12 cellular contexts compared by ENCODE assay signal in genomic region chr18:2848879-2849254, GRCh38. TPM values are rescaled to one million over a fixed set of nuclear protein-coding genes. Genes with fewer than 3 reads are reported as not detected.
DNase-seq lines count a peak whose midpoint lies in the region; ATAC-seq and TF ChIP-seq lines count a peak whose summit lies in the region.
"Had no signal": no experiment of that assay in that cellular context is flagged by ENCODE, and none has a peak within 500 bp of the region (broad histone marks: within the 10 kb centered on the region; RNA-seq: fewer than 3 reads in every experiment).

No MANE protein-coding gene starts in this region.

- no peak overlapping the region for H3K27ac Mint-ChIP-seq in activated T-cell treated with anti-CD3 and anti-CD28 coated beads, Interleukin-2, amount 50 U/mL, for 72 hours
- H3K27ac Mint-ChIP-seq in activated B cell treated with CpG ODN at 0.5 μM for 24 hours = no peak overlapping the region

- peaks cover 28% of the 10 kb centered on the region for H3K27me3 Mint-ChIP-seq in activated T-cell treated with anti-CD3 and anti-CD28 coated beads, Interleukin-2, amount 50 U/mL, for 72 hours (ENCODE audit: low read depth)
- peaks cover 53% of the 10 kb centered on the region for H3K27me3 Mint-ChIP-seq in activated T-cell treated with anti-CD3 and anti-CD28 coated beads, Interleukin-2, amount 50 U/mL, for 4 hours (ENCODE audit: low read depth)
- peaks cover 8% of the 10 kb centered on the region for H3K27me3 Mint-ChIP-seq in activated B cell treated with CpG ODN at 0.5 μM for 24 hours

- DNase-seq in activated T-cell treated with anti-CD3 and anti-CD28 coated beads, Interleukin-2, amount 50 U/mL, for 72 hours = no peak
- no peak for DNase-seq in activated T-cell treated with anti-CD3 and anti-CD28 coated beads, Interleukin-2, amount 50 U/mL, for 4 hours
- no peak for DNase-seq in activated B cell treated with CpG ODN at 0.5 μM for 24 hours
- DNase-seq in suprapubic skin (ENCODE audit: low spot score in 2 of 2) = no peak
- DNase-seq in NCI-H1048 (lab: John Stamatoyannopoulos, UW) = no peak
- no peak for DNase-seq in COLO829 (ENCODE audit: low spot score)
- no peak for DNase-seq in right atrium auricular region (ENCODE audit: low spot score)
- DNase-seq: activated CD4-positive, CD25-positive, alpha-beta regulatory T cell; glutamatergic neuron; kidney glomerular epithelial cell; NCI-H446 had no signal

- peak overlapping the region; percentile 80 to 89 for H3K4me3 Mint-ChIP-seq in activated T-cell treated with anti-CD3 and anti-CD28 coated beads, Interleukin-2, amount 50 U/mL, for 72 hours
- no peak overlapping the region for H3K4me3 Mint-ChIP-seq in activated T-cell treated with anti-CD3 and anti-CD28 coated beads, Interleukin-2, amount 50 U/mL, for 4 hours
- peak overlapping the region; percentile 96 for H3K4me3 Mint-ChIP-seq in activated B cell treated with CpG ODN at 0.5 μM for 24 hours

- no peak for TF ChIP-seq EP300 in suprapubic skin (IDR thresholded peaks at IDR 0.05)

- H3K4me1 ChIP-seq in iPS-15b (ENCODE audit: control insufficient read depth, insufficient read depth, low read length) (peaks cover 6% of the 10 kb centered on the region), suprapubic skin (peaks cover 34% of the 10 kb centered on the region), right atrium auricular region (peaks cover 0 to 32% of the 10 kb centered on the region in 2 donors)

- WGBS in suprapubic skin = 27% methylated on average over 7 of the region's 7 CpGs

- no peak for TF ChIP-seq CTCF in activated B cell treated with CpG ODN at 0.5 μM for 24 hours (IDR thresholded peaks at IDR 0.05)
- TF ChIP-seq CTCF in suprapubic skin (IDR thresholded peaks at IDR 0.05) = no peak
- TF ChIP-seq CTCF in right atrium auricular region (IDR thresholded peaks at IDR 0.05) = no peak

- no peaks in the 10 kb centered on the region for H3K9me3 ChIP-seq in iPS-15b (ENCODE audit: control insufficient read depth, insufficient read depth, low read length)
- no peaks in the 10 kb centered on the region for H3K9me3 ChIP-seq in suprapubic skin
- no peaks in the 10 kb centered on the region for H3K9me3 ChIP-seq in right atrium auricular region

- no peak for ATAC-seq in activated T-cell treated with anti-CD3 and anti-CD28 coated beads, Interleukin-2, amount 50 U/mL, for 72 hours (replicated peaks in 1 of 2)
- ATAC-seq in activated T-cell treated with anti-CD3 and anti-CD28 coated beads, Interleukin-2, amount 50 U/mL, for 4 hours = no peak
- ATAC-seq in activated B cell treated with CpG ODN at 0.5 μM for 24 hours (ENCODE audit: low read depth) = no peak

- H3K4me3 ChIP-seq in iPS-15b (ENCODE audit: low read depth, low read length) (peak overlapping the region; percentile 16), suprapubic skin (peak overlapping the region; percentile 64), right atrium auricular region (no peak overlapping the region)

- peaks cover 48% of the 10 kb centered on the region for H3K4me1 Mint-ChIP-seq in activated T-cell treated with anti-CD3 and anti-CD28 coated beads, Interleukin-2, amount 50 U/mL, for 72 hours (ENCODE audit: low read depth)
- H3K4me1 Mint-ChIP-seq in activated T-cell treated with anti-CD3 and anti-CD28 coated beads, Interleukin-2, amount 50 U/mL, for 4 hours (ENCODE audit: low read depth) = peaks cover 21% of the 10 kb centered on the region
- H3K4me1 Mint-ChIP-seq in activated B cell treated with CpG ODN at 0.5 μM for 24 hours = peaks cover 39% of the 10 kb centered on the region

- no peaks in the 10 kb centered on the region for H3K9me3 Mint-ChIP-seq in activated T-cell treated with anti-CD3 and anti-CD28 coated beads, Interleukin-2, amount 50 U/mL, for 72 hours
- H3K9me3 Mint-ChIP-seq in activated T-cell treated with anti-CD3 and anti-CD28 coated beads, Interleukin-2, amount 50 U/mL, for 4 hours = no peaks in the 10 kb centered on the region
- no peaks in the 10 kb centered on the region for H3K9me3 Mint-ChIP-seq in activated B cell treated with CpG ODN at 0.5 μM for 24 hours

- H3K36me3 ChIP-seq in iPS-15b (ENCODE audit: control insufficient read depth, insufficient read depth, low read length) (no peaks in the 10 kb centered on the region), suprapubic skin (no peaks in the 10 kb centered on the region), right atrium auricular region (no peaks in the 10 kb centered on the region)

- POLR2A ChIA-PET in activated B cell treated with CpG ODN at 0.5 μM for 24 hours (lab: Charles Lee) = interaction anchor here (0.7 to 1.6 kb wide), 3 partner anchors 27 to 212 kb away, joined by 3 to 7 read pairs (median 3); no protein-coding TSS in a partner anchor

- CTCF ChIA-PET in activated B cell treated with CpG ODN at 0.5 μM for 24 hours (lab: Charles Lee) = interaction anchor here (0.6 kb wide), 1 partner anchor 332 kb away, joined by 3 read pairs; no protein-coding TSS in a partner anchor

- no peak overlapping the region for H3K9ac ChIP-seq in iPS-15b (ENCODE audit: low read depth, low read length)

- H3K27ac ChIP-seq in suprapubic skin = peak overlapping the region; percentile 84
- no peak overlapping the region for H3K27ac ChIP-seq in right atrium auricular region

- H3K27me3 ChIP-seq in iPS-15b (ENCODE audit: control insufficient read depth, insufficient read depth, low read length) (peaks cover 46% of the 10 kb centered on the region), suprapubic skin (peaks cover 60% of the 10 kb centered on the region), right atrium auricular region (peaks cover 0 to 6% of the 10 kb centered on the region in 2 donors)

- no peak for TF ChIP-seq POLR2A in suprapubic skin (IDR thresholded peaks at IDR 0.05)

- peaks cover 4 to 8% of the 10 kb centered on the region in 2 donors for H3K36me3 Mint-ChIP-seq in activated T-cell treated with anti-CD3 and anti-CD28 coated beads, Interleukin-2, amount 50 U/mL, for 72 hours (ENCODE audit: insufficient read depth in 2 of 2)
- no peaks in the 10 kb centered on the region for H3K36me3 Mint-ChIP-seq in activated T-cell treated with anti-CD3 and anti-CD28 coated beads, Interleukin-2, amount 50 U/mL, for 4 hours (ENCODE audit: insufficient read depth)
- peaks cover 36% of the 10 kb centered on the region for H3K36me3 Mint-ChIP-seq in activated B cell treated with CpG ODN at 0.5 μM for 24 hours (ENCODE audit: low read depth)

- intact Hi-C loops in activated B cell treated with CpG ODN at 0.5 μM for 24 hours (cut with micrococcal nuclease) = loop anchor here (1.0 to 5.0 kb wide), 5 partner anchors 33 to 738 kb away; no protein-coding TSS in a partner anchor

RNA-seq across cellular contexts. Expression of gene EMILIN2, which starts 2.1 kb away (rescaled TPM):
- 10 to 100 TPM; 12.7 to 18.3 TPM for total RNA-seq in activated T-cell treated with anti-CD3 and anti-CD28 coated beads, Interleukin-2, amount 50 U/mL, for 72 hours
- total RNA-seq in activated T-cell treated with anti-CD3 and anti-CD28 coated beads, Interleukin-2, amount 50 U/mL, for 4 hours = 10 to 100 TPM; 19.2 to 22.3 (median 21.5) TPM
- total RNA-seq in activated B cell treated with CpG ODN at 0.5 μM for 24 hours (73.0 and 80.9 TPM in 2 replicates), suprapubic skin (10 to 100 TPM in 1 of 4 donors, 1 to 10 TPM in 3; 4.3 to 11.3 (median 7.1) TPM), right atrium auricular region (10 to 100 TPM in 1 of 2 donors, 1 to 10 TPM in 1; 6.9 to 13.2 TPM)

Comparison
In these comparisons a context has a peak if more than half of its experiments do, and no peak if none do; other contexts are left out.
1. H3K4me3 ChIP-seq: peak in iPS-15b (single experiment) and suprapubic skin (single experiment); none in right atrium auricular region (0 of 2).